In the genomic region with DNA sequence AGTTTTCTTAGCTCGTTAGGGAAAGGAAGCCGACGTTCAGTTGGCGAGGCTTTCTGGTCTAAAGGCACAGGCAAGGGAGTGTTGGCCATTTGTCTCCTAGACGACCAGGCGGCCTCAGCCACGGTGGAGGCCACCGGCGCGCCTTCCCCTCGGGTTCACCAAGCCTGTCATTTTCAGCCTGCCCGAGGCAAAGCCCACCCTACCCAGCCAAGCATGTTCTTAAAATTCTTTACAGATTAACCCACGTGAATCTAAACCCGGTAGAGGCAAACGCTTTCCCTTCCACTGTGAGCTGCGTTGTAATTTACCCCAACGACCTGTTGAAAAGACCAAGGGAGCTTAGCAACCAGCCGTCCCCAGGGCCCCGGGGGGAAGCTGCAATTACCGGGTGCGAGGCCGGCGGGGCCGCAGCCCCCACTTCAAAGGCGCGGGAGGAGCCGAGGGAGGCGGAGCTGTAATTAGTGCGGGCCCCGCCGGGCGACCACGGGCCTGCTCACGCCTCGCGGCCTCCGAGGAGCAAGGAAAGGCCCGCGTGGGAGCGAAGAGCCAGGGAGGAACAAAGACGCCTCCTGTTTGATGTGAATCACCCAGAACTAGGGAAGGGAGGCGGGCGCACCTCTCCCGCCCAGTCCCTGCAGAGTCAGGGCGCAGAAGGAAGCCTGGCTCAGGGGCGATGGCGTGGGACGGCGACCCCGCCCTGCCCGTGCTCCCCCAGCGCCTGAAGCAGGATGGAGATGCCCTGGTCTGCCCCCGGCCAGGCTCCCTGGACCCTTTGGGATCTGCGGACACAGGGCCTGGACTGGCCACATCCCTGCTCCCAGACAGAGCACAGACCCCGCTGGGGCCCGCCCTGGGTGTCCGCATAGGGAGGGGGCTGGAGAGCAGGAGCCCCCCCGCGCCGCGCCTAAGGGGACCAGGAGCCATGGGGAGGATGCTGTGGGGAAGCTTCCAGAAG, we compare ENCODE assay signal across 12 cellular contexts. TPM values are rescaled to one million over a fixed set of nuclear protein-coding genes. Genes with fewer than 3 reads are reported as not detected.
A peak's percentile ranks its signal among the peaks of the same experiment; 100 is the strongest.
DNase-seq lines count a peak whose midpoint lies in the region; ATAC-seq and TF ChIP-seq lines count a peak whose summit lies in the region.
"Had no signal": no experiment of that assay in that cellular context is flagged by ENCODE, and none has a peak within 500 bp of the region (broad histone marks: within the 10 kb centered on the region; RNA-seq: fewer than 3 reads in every experiment).

No MANE protein-coding gene starts in this region.

- peak overlapping the region; percentile 66 for H3K4me2 ChIP-seq in Loucy (ENCODE audit: low read depth, low read length, poor library complexity, severe bottlenecking)

- peaks cover 13% of the 10 kb centered on the region for H3K4me1 ChIP-seq in CD4-positive, CD25-positive, alpha-beta regulatory T cell (ENCODE audit: control insufficient read depth, insufficient read depth, low read length, poor library complexity, severe bottlenecking)
- H3K4me1 ChIP-seq in Loucy (ENCODE audit: insufficient read depth, low read length, poor library complexity, severe bottlenecking): peaks cover 9% of the 10 kb centered on the region
- H3K4me1 ChIP-seq: Peyer's patch had no signal

- H3K36me3 ChIP-seq in CD4-positive, CD25-positive, alpha-beta regulatory T cell (ENCODE audit: control insufficient read depth, insufficient read depth, low read length): no peaks in the 10 kb centered on the region
- no peaks in the 10 kb centered on the region for H3K36me3 ChIP-seq in Loucy (ENCODE audit: insufficient read depth, low read length)
- H3K36me3 ChIP-seq: Peyer's patch had no signal

- no peaks in the 10 kb centered on the region for H3F3A ChIP-seq in Loucy (ENCODE audit: low read depth)

- no peaks in the 10 kb centered on the region for H3K79me2 ChIP-seq in Loucy (ENCODE audit: insufficient read depth, low read length)

- TF ChIP-seq CTCF in Loucy (conservative IDR thresholded peaks at IDR 0.05; ENCODE audit: low read length): no peak

- peak overlapping the region; percentile 37 for H3K9ac ChIP-seq in Loucy (ENCODE audit: low read depth, low read length, poor library complexity, severe bottlenecking)

- no peaks in the 10 kb centered on the region for H3K9me2 ChIP-seq in Loucy (replicated peaks; ENCODE audit: low read depth, low read length)

- H3K27ac ChIP-seq in CD4-positive, CD25-positive, alpha-beta regulatory T cell (ENCODE audit: insufficient read depth, low read length, poor library complexity, severe bottlenecking): no peak overlapping the region
- H3K27ac ChIP-seq: C4-2B, Peyer's patch had no signal

- H3K4me3 ChIP-seq in CD4-positive, CD25-positive, alpha-beta regulatory T cell (ENCODE audit: low read depth, low read length): no peak overlapping the region
- peak overlapping the region; percentile 54 for H3K4me3 ChIP-seq in Loucy (ENCODE audit: low read length, poor library complexity, severe bottlenecking)

- H3K36me3 Mint-ChIP-seq in CD4-positive, CD25-positive, alpha-beta regulatory T cell: no peaks in the 10 kb centered on the region
- H3K36me3 Mint-ChIP-seq in naive thymus-derived CD8-positive, alpha-beta T cell: no peaks in the 10 kb centered on the region

- no peaks in the 10 kb centered on the region for H3K9me3 ChIP-seq in CD4-positive, CD25-positive, alpha-beta regulatory T cell (ENCODE audit: control insufficient read depth in 2 of 2, low read length in 2 of 2)
- H3K9me3 ChIP-seq in Loucy (ENCODE audit: insufficient read depth, low read depth, low read length): no peaks in the 10 kb centered on the region
- H3K9me3 ChIP-seq: Peyer's patch had no signal

- H4K20me1 ChIP-seq in Loucy (ENCODE audit: insufficient read depth, low read length, poor library complexity, severe bottlenecking): no peaks in the 10 kb centered on the region

- H3K4me3 Mint-ChIP-seq in CD4-positive, CD25-positive, alpha-beta regulatory T cell: peak overlapping the region in 3 of 4 donors; percentile 2 to 76 (median 70)
- H3K4me3 Mint-ChIP-seq in naive thymus-derived CD8-positive, alpha-beta T cell: peak overlapping the region; percentile 75 to 85 (median 84)

- H3K4me1 Mint-ChIP-seq in CD4-positive, CD25-positive, alpha-beta regulatory T cell: peaks cover 0 to 13% (median 7%) of the 10 kb centered on the region in 4 donors
- H3K4me1 Mint-ChIP-seq in naive thymus-derived CD8-positive, alpha-beta T cell: peaks cover 5 to 17% (median 13%) of the 10 kb centered on the region in 4 donors

- H2AFZ ChIP-seq in Loucy (ENCODE audit: low read length): peak overlapping the region; percentile 72

- DNase-seq in CD4-positive, CD25-positive, alpha-beta regulatory T cell: peak in 1 of 3 donors; percentile 10
- DNase-seq in amniotic epithelial cell (ENCODE audit: low read depth) (peak; percentile 7), NCI-H510A treated with DMSO at 0.1 percent for 48 hours (lab: John Stamatoyannopoulos, UW) (no peak), dedifferentiated amniotic fluid mesenchymal stem cell (ENCODE audit: extremely low spot score) (no peak), cerebellum (ENCODE audit: low spot score) (no peak)
- peak in 6 of 10 donors; percentile 28 to 48 (median 42) for DNase-seq in naive thymus-derived CD8-positive, alpha-beta T cell

- peak overlapping the region in 1 of 3 donors; percentile 26 for H3K27ac Mint-ChIP-seq in CD4-positive, CD25-positive, alpha-beta regulatory T cell
- peak overlapping the region; percentile 69 to 93 (median 88) for H3K27ac Mint-ChIP-seq in naive thymus-derived CD8-positive, alpha-beta T cell

- peaks cover 20% of the 10 kb centered on the region for H3K27me3 ChIP-seq in CD4-positive, CD25-positive, alpha-beta regulatory T cell (ENCODE audit: control insufficient read depth, insufficient read depth, low read length)
- H3K27me3 ChIP-seq in Loucy (ENCODE audit: insufficient read depth, low read length, poor library complexity, severe bottlenecking): no peaks in the 10 kb centered on the region

- H3K27me3 Mint-ChIP-seq in CD4-positive, CD25-positive, alpha-beta regulatory T cell: peaks cover 61% of the 10 kb centered on the region
- H3K27me3 Mint-ChIP-seq in naive thymus-derived CD8-positive, alpha-beta T cell: peaks cover 3 to 42% (median 8%) of the 10 kb centered on the region in 5 donors

- POLR2A ChIA-PET in naive thymus-derived CD8-positive, alpha-beta T cell (lab: Charles Lee): interaction anchor here (0.7 to 1.3 kb wide), 5 partner anchors 14 to 105 kb away, joined by 3 to 6 read pairs (median 4); a partner anchor contains a TSS

- H3K9me3 Mint-ChIP-seq in CD4-positive, CD25-positive, alpha-beta regulatory T cell: peaks cover 0 to 2% (median 0%) of the 10 kb centered on the region in 7 donors
- H3K9me3 Mint-ChIP-seq in naive thymus-derived CD8-positive, alpha-beta T cell: no peaks in the 10 kb centered on the region

- ATAC-seq in CD4-positive, CD25-positive, alpha-beta regulatory T cell (ENCODE audit: low read depth in 2 of 2): no peak
- peak; percentile 81 to 87 for ATAC-seq in naive thymus-derived CD8-positive, alpha-beta T cell
- no peak for ATAC-seq in HG02885 (IDR thresholded peaks at IDR 0.05; ENCODE audit: poor library complexity, unreplicated experiment)

RNA-seq across cellular contexts. Expression of a gene that starts 12.1 kb away (rescaled TPM):
- total RNA-seq in CD4-positive, CD25-positive, alpha-beta regulatory T cell: not detected
- under 1 TPM in 1 of 4 donors, not detected in 3; 0.05 TPM for polyA plus RNA-seq in CD4-positive, CD25-positive, alpha-beta regulatory T cell
- not detected for total RNA-seq in naive thymus-derived CD8-positive, alpha-beta T cell
- polyA plus RNA-seq in naive thymus-derived CD8-positive, alpha-beta T cell: under 1 TPM in 1 of 3 donors, not detected in 2; 0.07 TPM
- 0.09 TPM for total RNA-seq in cerebellum
- total RNA-seq: astrocyte, temporal lobe had no signal

RNA-seq across cellular contexts. Expression of a gene that starts 26.5 kb away (rescaled TPM):
- total RNA-seq in CD4-positive, CD25-positive, alpha-beta regulatory T cell: not detected
- not detected for polyA plus RNA-seq in CD4-positive, CD25-positive, alpha-beta regulatory T cell
- total RNA-seq in naive thymus-derived CD8-positive, alpha-beta T cell: not detected
- polyA plus RNA-seq in naive thymus-derived CD8-positive, alpha-beta T cell: not detected
- total RNA-seq in cerebellum: not detected
- total RNA-seq: astrocyte, Peyer's patch, temporal lobe had no signal

RNA-seq across cellular contexts. Expression of a gene that starts 41.5 kb away (rescaled TPM):
- total RNA-seq in CD4-positive, CD25-positive, alpha-beta regulatory T cell: not detected
- not detected for polyA plus RNA-seq in CD4-positive, CD25-positive, alpha-beta regulatory T cell
- total RNA-seq in naive thymus-derived CD8-positive, alpha-beta T cell: not detected
- polyA plus RNA-seq in naive thymus-derived CD8-positive, alpha-beta T cell: not detected
- not detected for total RNA-seq in cerebellum
- total RNA-seq: astrocyte, Peyer's patch, temporal lobe had no signal

RNA-seq across cellular contexts. Expression of a gene that starts 56.7 kb away (rescaled TPM):
- total RNA-seq in CD4-positive, CD25-positive, alpha-beta regulatory T cell: not detected
- polyA plus RNA-seq in CD4-positive, CD25-positive, alpha-beta regulatory T cell: not detected
- not detected for total RNA-seq in naive thymus-derived CD8-positive, alpha-beta T cell
- not detected for polyA plus RNA-seq in naive thymus-derived CD8-positive, alpha-beta T cell
- total RNA-seq in cerebellum: not detected
- total RNA-seq: astrocyte, Peyer's patch, temporal lobe had no signal

Comparison
In these comparisons a context has a peak if more than half of its experiments do, and no peak if none do; other contexts are left out.
1. ATAC-seq: peak in naive thymus-derived CD8-positive, alpha-beta T cell (2 of 2); none in CD4-positive, CD25-positive, alpha-beta regulatory T cell (0 of 2) and HG02885 (single experiment).
2. DNase-seq: peak in amniotic epithelial cell (single experiment) and naive thymus-derived CD8-positive, alpha-beta T cell (6 of 10); none in NCI-H510A treated with DMSO at 0.1 percent for 48 hours (single experiment), dedifferentiated amniotic fluid mesenchymal stem cell (single experiment) and cerebellum (single experiment).